ENCODE assay signal across 26 cellular contexts in genomic region chr11:131723088-131723487, GRCh38.
DNase-seq lines count a peak whose midpoint lies in the region; TF ChIP-seq lines count a peak whose summit lies in the region.
"Had no signal": no experiment of that assay in that cellular context is flagged by ENCODE, and none has a peak within 500 bp of the region (broad histone marks: within the 10 kb centered on the region; RNA-seq: fewer than 3 reads in every experiment).

No MANE protein-coding gene starts in this region.

- H3K9me3 ChIP-seq in endodermal cell (ENCODE audit: control insufficient read depth, low read length) (no peaks in the 10 kb centered on the region), neural cell (ENCODE audit: low read length) (no peaks in the 10 kb centered on the region), breast epithelium (no peaks in the 10 kb centered on the region)
- H3K9me3 ChIP-seq: BLaER1, HAP-1, SK-N-SH had no signal

- H3K4me2 ChIP-seq in neural cell (ENCODE audit: low read length) = peak overlapping the region; percentile 54
- H3K4me2 ChIP-seq: BLaER1, SK-N-SH had no signal

- no peak overlapping the region for H3K27ac Mint-ChIP-seq in activated CD4-positive, alpha-beta T cell treated with anti-CD3 and anti-CD28 coated beads, Interleukin-2, amount 10 ng/mL, durations not matched to agents 24 days and 14 days
- no peak overlapping the region for H3K27ac Mint-ChIP-seq in endodermal cell
- H3K27ac Mint-ChIP-seq: CD4-positive, CD25-positive, alpha-beta regulatory T cell; HFFc6; T-helper 1 cell treated with Interleukin-12 subunit alpha and Interleukin-12 subunit beta and Interleukin-4 antibody, amounts not matched to agents 30 μg/mL and 1 μg/mL, for 36 hours had no signal

- H3K27ac ChIP-seq in endodermal cell (ENCODE audit: low read depth, low read length) (peak overlapping the region; percentile 72), neural cell (ENCODE audit: low read length) (peak overlapping the region; percentile 77), breast epithelium (no peak overlapping the region)
- H3K27ac ChIP-seq: BLaER1 had no signal

- TF ChIP-seq RAD21 in neural cell (conservative IDR thresholded peaks at IDR 0.05) = peak; percentile 35

- H3K4me1 ChIP-seq in endodermal cell (ENCODE audit: control insufficient read depth, insufficient read depth, low read length) (peaks cover 5% of the 10 kb centered on the region), breast epithelium (no peaks in the 10 kb centered on the region)
- H3K4me1 ChIP-seq: BLaER1, HAP-1 had no signal

- DNase-seq in NCI-H1417 (lab: John Stamatoyannopoulos, UW) (peak in 2 of 3 experiments; percentile 41 to 79), NCI-H1417 treated with DMSO at 0.1 percent for 48 hours (lab: John Stamatoyannopoulos, UW) (no peak), endodermal cell (no peak), breast epithelium (ENCODE audit: low spot score in 2 of 2) (no peak)
- peak; percentile 14 for DNase-seq in activated CD4-positive, alpha-beta T cell treated with anti-CD3 and anti-CD28 coated beads, Interleukin-2, amount 10 ng/mL, durations not matched to agents 24 days and 14 days
- DNase-seq in activated CD4-positive, alpha-beta T cell treated with anti-CD3 and anti-CD28 coated beads, Interleukin-2, amount 50 U/mL, for 48 hours = no peak
- DNase-seq in stimulated activated CD4-positive, alpha-beta T cell treated with anti-CD3 and anti-CD28 coated beads, Interleukin-15, amount 100 ng/mL, for 24 hours = no peak
- DNase-seq: CD4-positive, CD25-positive, alpha-beta regulatory T cell; DMS79; EL; GDM1; GOT3; HFFc6; KBM-7; MV-4-11; NCI-H187 treated with DMSO at 0.1 percent for 48 hours; NCI-H2107; NCI-H226; NCI-H510A; SK-N-SH; SW 1271 had no signal

- no peak overlapping the region for H3K4me3 Mint-ChIP-seq in activated CD4-positive, alpha-beta T cell treated with anti-CD3 and anti-CD28 coated beads, Interleukin-2, amount 10 ng/mL, durations not matched to agents 24 days and 14 days
- H3K4me3 Mint-ChIP-seq in endodermal cell = no peak overlapping the region
- H3K4me3 Mint-ChIP-seq: CD4-positive, CD25-positive, alpha-beta regulatory T cell; HFFc6; T-helper 1 cell treated with Interleukin-12 subunit alpha and Interleukin-12 subunit beta and Interleukin-4 antibody, amounts not matched to agents 30 μg/mL and 1 μg/mL, for 36 hours had no signal

- H3K4me1 Mint-ChIP-seq in activated CD4-positive, alpha-beta T cell treated with anti-CD3 and anti-CD28 coated beads, Interleukin-2, amount 10 ng/mL, durations not matched to agents 24 days and 14 days = no peaks in the 10 kb centered on the region
- H3K4me1 Mint-ChIP-seq in endodermal cell = peaks cover 9% of the 10 kb centered on the region
- H3K4me1 Mint-ChIP-seq: CD4-positive, CD25-positive, alpha-beta regulatory T cell had no signal

- intact Hi-C loops in activated CD4-positive, alpha-beta T cell treated with anti-CD3 and anti-CD28 coated beads, Interleukin-2, amount 10 ng/mL, durations not matched to agents 24 days and 14 days (cut with micrococcal nuclease) = no loop called here
- intact Hi-C loops in breast epithelium (cut with DNase I; ENCODE audit: low total_unique reads) = no loop called here

- H3K4me3 ChIP-seq in endodermal cell (ENCODE audit: low read length) (no peak overlapping the region), neural cell (ENCODE audit: low read length) (peak overlapping the region; percentile 26), breast epithelium (no peak overlapping the region)
- H3K4me3 ChIP-seq: BLaER1, GM12878, HAP-1 had no signal

- no peaks in the 10 kb centered on the region for H3K9me2 ChIP-seq in neural cell (ENCODE audit: insufficient read depth, low read length)
- H3K9me2 ChIP-seq: SK-N-SH had no signal

- 72 to 82% methylated on average over 6 to 8 of the region's 8 CpGs for WGBS in endodermal cell (ENCODE audit: insufficient coverage in 1 of 2, insufficient read length in 1 of 2), 2 experiments

- H3K27me3 Mint-ChIP-seq in activated CD4-positive, alpha-beta T cell treated with anti-CD3 and anti-CD28 coated beads, Interleukin-2, amount 10 ng/mL, durations not matched to agents 24 days and 14 days = no peaks in the 10 kb centered on the region
- H3K27me3 Mint-ChIP-seq in endodermal cell (ENCODE audit: insufficient read depth) = no peaks in the 10 kb centered on the region
- H3K27me3 Mint-ChIP-seq: CD4-positive, CD25-positive, alpha-beta regulatory T cell had no signal

- no peak for TF ChIP-seq POLR2A in breast epithelium (IDR thresholded peaks at IDR 0.05)

- no peaks in the 10 kb centered on the region for H3K27me3 ChIP-seq in endodermal cell (ENCODE audit: control insufficient read depth, insufficient read depth, low read length, poor library complexity, severe bottlenecking)
- no peaks in the 10 kb centered on the region for H3K27me3 ChIP-seq in neural cell (ENCODE audit: insufficient read depth, low read depth, low read length)
- peaks cover 0 to 2% of the 10 kb centered on the region in 2 donors for H3K27me3 ChIP-seq in breast epithelium

- peak overlapping the region; percentile 28 for H2AFZ ChIP-seq in neural cell (ENCODE audit: low read depth, low read length)

- no peaks in the 10 kb centered on the region for H4K20me1 ChIP-seq in neural cell (ENCODE audit: insufficient read depth)
- H4K20me1 ChIP-seq: BLaER1 had no signal

- H3K36me3 Mint-ChIP-seq in activated CD4-positive, alpha-beta T cell treated with anti-CD3 and anti-CD28 coated beads, Interleukin-2, amount 10 ng/mL, durations not matched to agents 24 days and 14 days (ENCODE audit: low read depth) = no peaks in the 10 kb centered on the region
- no peaks in the 10 kb centered on the region for H3K36me3 Mint-ChIP-seq in endodermal cell (ENCODE audit: low read depth)
- H3K36me3 Mint-ChIP-seq: CD4-positive, CD25-positive, alpha-beta regulatory T cell had no signal

- H3K9me3 Mint-ChIP-seq in activated CD4-positive, alpha-beta T cell treated with anti-CD3 and anti-CD28 coated beads, Interleukin-2, amount 10 ng/mL, durations not matched to agents 24 days and 14 days = peaks cover 3% of the 10 kb centered on the region
- H3K9me3 Mint-ChIP-seq in endodermal cell = no peaks in the 10 kb centered on the region
- H3K9me3 Mint-ChIP-seq: HFFc6 had no signal

- no peaks in the 10 kb centered on the region for H3K79me2 ChIP-seq in neural cell (replicated peaks; ENCODE audit: insufficient read depth, low read length)

- TF ChIP-seq CTCF in endodermal cell (conservative IDR thresholded peaks at IDR 0.05) (no peak), neural cell (IDR thresholded peaks at IDR 0.05; ENCODE audit: poor library complexity, severe bottlenecking) (no peak), breast epithelium (IDR thresholded peaks at IDR 0.05) (no peak)

- no peaks in the 10 kb centered on the region for H3F3A ChIP-seq in neural cell (ENCODE audit: insufficient read depth, low read length, poor library complexity, severe bottlenecking)

- H3K36me3 ChIP-seq in endodermal cell (ENCODE audit: control insufficient read depth, insufficient read depth, low read length) = no peaks in the 10 kb centered on the region
- H3K36me3 ChIP-seq in neural cell (ENCODE audit: insufficient read depth, low read length) = no peaks in the 10 kb centered on the region
- no peaks in the 10 kb centered on the region for H3K36me3 ChIP-seq in breast epithelium
- H3K36me3 ChIP-seq: BLaER1, HAP-1 had no signal

- no peak overlapping the region for H3K9ac ChIP-seq in endodermal cell (ENCODE audit: extremely low read depth, low read length, poor library complexity, severe bottlenecking)
- peak overlapping the region; percentile 18 for H3K9ac ChIP-seq in neural cell (ENCODE audit: low read length)
- H3K9ac ChIP-seq: BLaER1, SK-N-SH had no signal

- peak; percentile 84 for TF ChIP-seq EP300 in neural cell (conservative IDR thresholded peaks at IDR 0.05; ENCODE audit: poor library complexity, severe bottlenecking)

TF ChIP-seq in neural cell, 6 proteins besides CTCF, POLR2A, EP300 and RAD21:
- TF ChIP-seq POLR2AphosphoS5 (IDR thresholded peaks at IDR 0.05) (peak; percentile 69), MXI1 (conservative IDR thresholded peaks at IDR 0.05; ENCODE audit: poor library complexity, severe bottlenecking) (no peak), REST (IDR thresholded peaks at IDR 0.05; ENCODE audit: borderline replicate concordance) (peak; percentile 60), SMC3 (conservative IDR thresholded peaks at IDR 0.05; ENCODE audit: poor library complexity) (no peak), EZH2 (IDR thresholded peaks at IDR 0.05; ENCODE audit: borderline replicate concordance, insufficient read depth, low read length, poor library complexity, severe bottlenecking) (no peak), TAF1 (IDR thresholded peaks at IDR 0.05; ENCODE audit: low read depth) (no peak)

Comparison
In these comparisons a context has a peak if more than half of its experiments do, and no peak if none do; other contexts are left out.
1. DNase-seq: peak in NCI-H1417 (2 of 3) and activated CD4-positive, alpha-beta T cell treated with anti-CD3 and anti-CD28 coated beads, Interleukin-2, amount 10 ng/mL, durations not matched to agents 24 days and 14 days (single experiment); none in NCI-H1417 treated with DMSO at 0.1 percent for 48 hours (single experiment), activated CD4-positive, alpha-beta T cell treated with anti-CD3 and anti-CD28 coated beads, Interleukin-2, amount 50 U/mL, for 48 hours (0 of 2), endodermal cell (single experiment), breast epithelium (0 of 2) and stimulated activated CD4-positive, alpha-beta T cell treated with anti-CD3 and anti-CD28 coated beads, Interleukin-15, amount 100 ng/mL, for 24 hours (single experiment).
2. H3K27ac ChIP-seq: peak in endodermal cell (single experiment) and neural cell (single experiment); none in breast epithelium (0 of 2).